15 cellular contexts compared by ENCODE assay signal in genomic region chr14:103228076-103228806, GRCh38.
A peak's percentile ranks its signal among the peaks of the same experiment; 100 is the strongest.
DNase-seq lines count a peak whose midpoint lies in the region; ATAC-seq, FAIRE-seq and TF ChIP-seq lines count a peak whose summit lies in the region.
"Had no signal": no experiment of that assay in that cellular context is flagged by ENCODE, and none has a peak within 500 bp of the region (broad histone marks: within the 10 kb centered on the region; RNA-seq: fewer than 3 reads in every experiment).

No MANE protein-coding gene starts in this region.

- TF ChIP-seq EP300 in HepG2 (IDR thresholded peaks at IDR 0.05; ENCODE audit: low read depth in 2 of 2, low read length in 2 of 2) (no peak), HepG2 (CRISPR knock-in tag; IDR thresholded peaks at IDR 0.05; ENCODE audit: borderline replicate concordance) (no peak)

- DNase-seq in HepG2 (ENCODE audit: low spot score), result no peak
- DNase-seq in right lobe of liver, result no peak
- DNase-seq in islet precursor cell, result peak; percentile 46
- no peak for DNase-seq in neural crest cell (ENCODE audit: low read depth, low spot score)
- DNase-seq in GM10248 (ENCODE audit: extremely low spot score), result no peak
- no peak for DNase-seq in NCI-H446 (lab: John Stamatoyannopoulos, UW)
- DNase-seq: CD4-positive, alpha-beta memory T cell; DMS153; DMS79; GDM1; GOT3; H7 had no signal

- H3K4me3 ChIP-seq in HepG2 (replicated peaks in 1 of 3; ENCODE audit: insufficient read depth in 1 of 3, low read depth in 2 of 3, low read length in 3 of 3) (no peak overlapping the region), right lobe of liver (no peak overlapping the region)
- H3K4me3 ChIP-seq: BLaER1 had no signal

- no peaks in the 10 kb centered on the region for H3K36me3 Mint-ChIP-seq in neural crest cell (ENCODE audit: low read depth)
- H3K36me3 Mint-ChIP-seq: CD14-positive monocyte; CD4-positive, alpha-beta memory T cell had no signal

- WGBS in HepG2 (ENCODE audit: low lambda C conversion rate), result 56% methylated on average over 5 of the region's 8 CpGs
- 96% methylated on average over 3 of the region's 8 CpGs for WGBS in right lobe of liver (ENCODE audit: insufficient coverage, low coverage, low lambda C conversion rate, missing lambda C conversion rate)

- H3K4me3 Mint-ChIP-seq in neural crest cell, result no peak overlapping the region
- H3K4me3 Mint-ChIP-seq: CD14-positive monocyte; CD4-positive, alpha-beta memory T cell had no signal

- H3K4me1 ChIP-seq in HepG2 (ENCODE audit: insufficient read depth, low read length) (peaks cover 33% of the 10 kb centered on the region), right lobe of liver (no peaks in the 10 kb centered on the region)

- TF ChIP-seq POLR2A in HepG2 (IDR thresholded peaks at IDR 0.05; ENCODE audit: insufficient read depth in 1 of 2, low read depth in 2 of 2, low read length in 2 of 2) (no peak), right lobe of liver (IDR thresholded peaks at IDR 0.05) (no peak), GM18505 (IDR thresholded peaks at IDR 0.05; ENCODE audit: borderline replicate concordance, extremely low read depth, insufficient read depth, insufficient read length) (no peak)

- intact Hi-C loops in HepG2 (cut with micrococcal nuclease; ENCODE audit: unreplicated experiment), result no loop called here
- intact Hi-C loops in right lobe of liver (cut with DNase I), result no loop called here

- H3K27me3 ChIP-seq in HepG2 (ENCODE audit: control insufficient read depth in 1 of 2, insufficient read depth in 2 of 2, low read length in 2 of 2) (peaks cover 7 to 23% of the 10 kb centered on the region in 2 experiments; a peak in 4 of 5 replicates), right lobe of liver (no peaks in the 10 kb centered on the region)
- H3K27me3 ChIP-seq: BLaER1 had no signal

- no peak overlapping the region for H3K9ac ChIP-seq in HepG2 (ENCODE audit: insufficient read depth, low read depth, low read length)
- H3K9ac ChIP-seq: BLaER1 had no signal

- H3K4me2 ChIP-seq in HepG2 (ENCODE audit: low read depth, low read length), result no peak overlapping the region
- H3K4me2 ChIP-seq: BLaER1 had no signal

- no peaks in the 10 kb centered on the region for H3K9me3 Mint-ChIP-seq in neural crest cell

- H3K27ac Mint-ChIP-seq in neural crest cell (ENCODE audit: unreplicated experiment), result peak overlapping the region; percentile 13
- H3K27ac Mint-ChIP-seq: CD4-positive, alpha-beta memory T cell had no signal

- H3K36me3 ChIP-seq in HepG2 (replicated peaks in 1 of 2; ENCODE audit: control insufficient read depth in 1 of 2, insufficient read depth in 2 of 2, low read length in 2 of 2), result no peaks in the 10 kb centered on the region
- no peaks in the 10 kb centered on the region for H3K36me3 ChIP-seq in right lobe of liver
- H3K36me3 ChIP-seq: BLaER1 had no signal

- FAIRE-seq in HepG2 (lab: Jason Lieb, UNC), result no peak

- TF ChIP-seq CTCF in HepG2 (CRISPR knock-in tag; IDR thresholded peaks at IDR 0.05), result no peak
- TF ChIP-seq CTCF in right lobe of liver (IDR thresholded peaks at IDR 0.05), result no peak
- no peak for TF ChIP-seq CTCF in neural crest cell (conservative IDR thresholded peaks at IDR 0.05)
- no peak for TF ChIP-seq CTCF in GM10248 (IDR thresholded peaks at IDR 0.05; ENCODE audit: control extremely low read depth, extremely low read depth, low read depth, missing control alignments)

- H3K27ac ChIP-seq in HepG2 (ENCODE audit: extremely low read length, insufficient read depth, low read length) (no peak overlapping the region), right lobe of liver (no peak overlapping the region)
- H3K27ac ChIP-seq: BLaER1 had no signal

- ATAC-seq in HepG2 (no peak), right lobe of liver (no peak), GM18505 (IDR thresholded peaks at IDR 0.05; ENCODE audit: unreplicated experiment) (no peak)

- peaks cover 2% of the 10 kb centered on the region for H3K27me3 Mint-ChIP-seq in neural crest cell (ENCODE audit: low read depth)

- CTCF ChIA-PET in HepG2 (lab: Yijun Ruan, JAX; ENCODE audit: low intra/inter-chr PET ratio, low total read pairs), result no interaction called here
- CTCF ChIA-PET in GM10248 (lab: Yijun Ruan, JAX), result interaction anchor here (1.5 kb wide), 1 partner anchor 42 kb away, joined by 3 read pairs; no protein-coding TSS in a partner anchor

- no peak for TF ChIP-seq RAD21 in HepG2 (CRISPR knock-in tag; IDR thresholded peaks at IDR 0.05)

- H3K9me3 ChIP-seq in HepG2 (ENCODE audit: low read length), result no peaks in the 10 kb centered on the region
- H3K9me3 ChIP-seq in right lobe of liver, result no peaks in the 10 kb centered on the region
- H3K9me3 ChIP-seq: BLaER1 had no signal

- H2AFZ ChIP-seq in HepG2 (ENCODE audit: low read length), result no peak overlapping the region

- no TSS peak for BruUV-seq in HepG2 (replicated peaks; lab: Mats Ljungman, UMichigan)

- H3K4me1 Mint-ChIP-seq in neural crest cell, result peaks cover 17% of the 10 kb centered on the region
- H3K4me1 Mint-ChIP-seq: CD4-positive, alpha-beta memory T cell had no signal

- no peaks in the 10 kb centered on the region for H3K79me2 ChIP-seq in HepG2 (ENCODE audit: insufficient read depth, low read length)

- H4K20me1 ChIP-seq in HepG2 (ENCODE audit: insufficient read depth, low read length), result no peaks in the 10 kb centered on the region
- H4K20me1 ChIP-seq: BLaER1 had no signal

- POLR2A ChIA-PET in HepG2 (lab: Yijun Ruan, JAX), result interaction anchor here (1.5 kb wide), 1 partner anchor 17 kb away, joined by 3 read pairs; no protein-coding TSS in a partner anchor
- POLR2A ChIA-PET in GM10248 (lab: Yijun Ruan, JAX), result no interaction called here

- in situ Hi-C loops in HepG2 (cut with HindIII; ENCODE audit: extremely low pct_ligation_motif_present, low pct_unique_long_range_greater_than_20kb), result no loop called here

TF ChIP-seq in HepG2, 621 proteins besides CTCF, POLR2A, EP300 and RAD21:
- 0 out of 2 replicates have a peak, but pooled peaks have one; percentile 22 for TF ChIP-seq ZNF280B (CRISPR knock-in tag; IDR thresholded peaks at IDR 0.05; ENCODE audit: borderline replicate concordance)
- TF ChIP-seq NKX3-1 (CRISPR knock-in tag; IDR thresholded peaks at IDR 0.05), result no peak
- TF ChIP-seq MED8 (CRISPR knock-in tag; IDR thresholded peaks at IDR 0.05; ENCODE audit: insufficient replicate concordance), result no peak
- TF ChIP-seq SNAPC5 (CRISPR knock-in tag; IDR thresholded peaks at IDR 0.05; ENCODE audit: borderline replicate concordance), result no peak
- TF ChIP-seq YEATS4 (CRISPR knock-in tag; IDR thresholded peaks at IDR 0.05; ENCODE audit: borderline replicate concordance), result no peak
- TF ChIP-seq ZNF670 (CRISPR knock-in tag; IDR thresholded peaks at IDR 0.05; ENCODE audit: borderline replicate concordance), result no peak
TF ChIP-seq in HepG2: peak in this region for 1.
